Comparison of ENCODE assay signal across 1 cellular context in genomic region chr22:31561970-31562369, GRCh38.
TF ChIP-seq lines count a peak whose summit lies in the region.

No MANE protein-coding gene starts in this region.

TF ChIP-seq in HepG2, 621 proteins besides CTCF, POLR2A, EP300 and RAD21:
- no peak for TF ChIP-seq ZMYM2 (CRISPR knock-in tag; IDR thresholded peaks at IDR 0.05)
- no peak for TF ChIP-seq JUND (CRISPR knock-in tag; IDR thresholded peaks at IDR 0.05)
- TF ChIP-seq ZNF567 (CRISPR knock-in tag; IDR thresholded peaks at IDR 0.05; ENCODE audit: borderline replicate concordance) = no peak
- peak; percentile 26; the same call in 1 of the 2 replicates for TF ChIP-seq ZBTB40 (IDR thresholded peaks at IDR 0.05)
- TF ChIP-seq ZBTB40 (CRISPR knock-in tag; IDR thresholded peaks at IDR 0.05) = no peak
- no peak for TF ChIP-seq ZNF224 (CRISPR knock-in tag; IDR thresholded peaks at IDR 0.05)
- TF ChIP-seq ZNF879 (CRISPR knock-in tag; IDR thresholded peaks at IDR 0.05) = no peak
